13 cellular contexts compared by ENCODE assay signal in the genomic region with DNA sequence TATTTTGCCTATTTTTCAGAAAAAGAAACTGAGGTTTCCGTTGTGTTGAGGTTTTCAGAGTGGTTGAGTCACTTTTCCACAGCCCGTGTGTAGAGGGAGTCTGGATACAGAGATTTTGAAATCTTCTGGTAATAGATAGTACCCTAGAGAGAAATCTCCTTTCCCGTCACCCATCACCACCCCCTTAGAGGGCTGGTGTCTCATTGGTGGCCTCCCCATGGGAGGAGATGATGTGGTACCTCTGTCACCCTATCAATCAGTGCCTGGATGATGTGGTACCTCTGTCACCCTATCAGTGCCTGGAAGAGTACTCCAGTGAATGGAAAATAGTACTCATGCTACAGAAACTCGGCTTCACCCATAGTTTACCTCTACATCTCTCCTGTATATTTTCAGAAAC. TPM values are rescaled to one million over a fixed set of nuclear protein-coding genes. Genes with fewer than 3 reads are reported as not detected.
DNase-seq lines count a peak whose midpoint lies in the region; ATAC-seq and TF ChIP-seq lines count a peak whose summit lies in the region.
"Had no signal": no experiment of that assay in that cellular context is flagged by ENCODE, and none has a peak within 500 bp of the region (broad histone marks: within the 10 kb centered on the region; RNA-seq: fewer than 3 reads in every experiment).

No MANE protein-coding gene starts in this region.

- no peaks in the 10 kb centered on the region for H3K36me3 ChIP-seq in BE2C
- H3K36me3 ChIP-seq in Peyer's patch: no peaks in the 10 kb centered on the region
- H3K36me3 ChIP-seq in fibroblast of lung (ENCODE audit: control insufficient read depth, insufficient read depth, low read length): no peaks in the 10 kb centered on the region
- no peaks in the 10 kb centered on the region for H3K36me3 ChIP-seq in body of pancreas (replicated peaks in 1 of 2; ENCODE audit: insufficient read depth in 1 of 2, low read depth in 2 of 2)

- H3K4me3 ChIP-seq in BE2C (ENCODE audit: low read depth, low read length): no peak overlapping the region; the same call in 1 of the 2 replicates
- no peak overlapping the region for H3K4me3 ChIP-seq in Peyer's patch
- H3K4me3 ChIP-seq in fibroblast of lung (replicated peaks in 1 of 4; ENCODE audit: control extremely low read depth in 1 of 4, insufficient read depth in 1 of 4, low read depth in 3 of 4, low read length in 4 of 4): no peak overlapping the region
- H3K4me3 ChIP-seq in body of pancreas: no peak overlapping the region

- H4K20me1 ChIP-seq in fibroblast of lung (ENCODE audit: control insufficient read depth, extremely low read depth, insufficient read depth, low read length): no peaks in the 10 kb centered on the region

- no peaks in the 10 kb centered on the region for H3K36me3 Mint-ChIP-seq in type B pancreatic cell
- H3K36me3 Mint-ChIP-seq: stimulated activated naive B cell treated with anti-CD40 and anti-IgM and Interleukin-4, amounts not matched to agents 10 μg/mL and 1 μg/mL and 100 μg/mL, for 72 hours had no signal

- H3K4me1 ChIP-seq in BE2C (peaks cover 34% of the 10 kb centered on the region), Peyer's patch (peaks cover 0 to 4% (median 0%) of the 10 kb centered on the region in 4 donors), fibroblast of lung (ENCODE audit: control insufficient read depth, extremely low read depth, insufficient read depth, low read length) (peaks cover 8% of the 10 kb centered on the region), body of pancreas (no peaks in the 10 kb centered on the region)

- peaks cover 3% of the 10 kb centered on the region for H3K27me3 Mint-ChIP-seq in type B pancreatic cell

- no peak overlapping the region for H2AFZ ChIP-seq in fibroblast of lung (ENCODE audit: low read length)

- H3K9ac ChIP-seq in fibroblast of lung (ENCODE audit: insufficient read depth, low read length): no peak overlapping the region

- H3K27me3 ChIP-seq in BE2C: no peaks in the 10 kb centered on the region
- no peaks in the 10 kb centered on the region for H3K27me3 ChIP-seq in Peyer's patch
- H3K27me3 ChIP-seq in fibroblast of lung (ENCODE audit: control insufficient read depth, insufficient read depth, low read length): no peaks in the 10 kb centered on the region
- no peaks in the 10 kb centered on the region for H3K27me3 ChIP-seq in body of pancreas

- H3K9me3 Mint-ChIP-seq in type B pancreatic cell: no peaks in the 10 kb centered on the region

- no peaks in the 10 kb centered on the region for H3K9me3 ChIP-seq in BE2C
- no peaks in the 10 kb centered on the region for H3K9me3 ChIP-seq in Peyer's patch
- no peaks in the 10 kb centered on the region for H3K9me3 ChIP-seq in fibroblast of lung (ENCODE audit: control insufficient read depth, insufficient read depth, low read depth, low read length)
- H3K9me3 ChIP-seq in body of pancreas: no peaks in the 10 kb centered on the region

- 78 to 86% methylated on average over 4 of the region's 4 CpGs for WGBS in body of pancreas, 2 donors

- TF ChIP-seq POLR2A in Peyer's patch (IDR thresholded peaks at IDR 0.05) (no peak), body of pancreas (IDR thresholded peaks at IDR 0.05) (no peak)

- peak; percentile 38 for DNase-seq in BE2C
- DNase-seq in Peyer's patch: no peak
- peak in 1 of 2 donors; percentile 58 for DNase-seq in fibroblast of lung (ENCODE audit: low read depth in 2 of 2)
- no peak for DNase-seq in sciatic nerve (ENCODE audit: low spot score)
- DNase-seq in type B pancreatic cell (ENCODE audit: extremely low spot score, unreplicated experiment): no peak
- DNase-seq in body of pancreas: no peak
- DNase-seq in NOMO-1 treated with DMSO at 0.1 percent for 48 hours (lab: John Stamatoyannopoulos, UW; ENCODE audit: unreplicated experiment): no peak
- DNase-seq: cerebellar nuclear complex; GF-D8; stimulated activated naive B cell treated with anti-CD40 and anti-IgM and Interleukin-4, amounts not matched to agents 10 μg/mL and 1 μg/mL and 100 μg/mL, for 72 hours had no signal

- H3K27ac ChIP-seq in Peyer's patch (peak overlapping the region in 3 of 4 donors; percentile 20 to 62 (median 38)), fibroblast of lung (ENCODE audit: insufficient read depth, low read length) (no peak overlapping the region), body of pancreas (no peak overlapping the region)

- peak overlapping the region; percentile 48 for H3K4me2 ChIP-seq in fibroblast of lung (ENCODE audit: extremely low read depth, insufficient read depth, low read length)

- H3K4me1 Mint-ChIP-seq in type B pancreatic cell (ENCODE audit: unreplicated experiment): peaks cover 20% of the 10 kb centered on the region

- no peak for TF ChIP-seq CTCF in BE2C (IDR thresholded peaks at IDR 0.05; ENCODE audit: low read depth, low read length)
- no peak for TF ChIP-seq CTCF in Peyer's patch (IDR thresholded peaks at IDR 0.05)
- no peak for TF ChIP-seq CTCF in fibroblast of lung (conservative IDR thresholded peaks at IDR 0.05 in 1 of 2, IDR thresholded peaks at IDR 0.05 in 1 of 2; ENCODE audit: low read depth in 1 of 2, low read length in 2 of 2)
- no peak for TF ChIP-seq CTCF in type B pancreatic cell (conservative IDR thresholded peaks at IDR 0.05)
- no peak for TF ChIP-seq CTCF in body of pancreas (IDR thresholded peaks at IDR 0.05)

- intact Hi-C loops in sciatic nerve (cut with DNase I) (no loop called here), body of pancreas (cut with DNase I) (no loop called here)

- ATAC-seq in sciatic nerve: peak; percentile 14
- ATAC-seq in HG03039 (IDR thresholded peaks at IDR 0.05; ENCODE audit: unreplicated experiment): no peak
- no peak for ATAC-seq in body of pancreas
- ATAC-seq: Panc1 had no signal

- no peak overlapping the region for H3K27ac Mint-ChIP-seq in type B pancreatic cell

- H3K79me2 ChIP-seq in fibroblast of lung (ENCODE audit: control insufficient read depth, insufficient read depth, low read length): no peaks in the 10 kb centered on the region

- no peak overlapping the region for H3K4me3 Mint-ChIP-seq in type B pancreatic cell
- H3K4me3 Mint-ChIP-seq: neural crest cell; stimulated activated naive B cell treated with anti-CD40 and anti-IgM and Interleukin-4, amounts not matched to agents 10 μg/mL and 1 μg/mL and 100 μg/mL, for 72 hours had no signal

RNA-seq across cellular contexts. Expression of gene SERP2, which starts 42.2 kb away (rescaled TPM):
- 33.6 TPM for polyA plus RNA-seq in BE2C (2012; ENCODE audit: insufficient read depth, insufficient read length, low read depth)
- total RNA-seq in Peyer's patch (10 to 100 TPM in 1 of 4 donors, 1 to 10 TPM in 3; 3.2 to 12.4 (median 3.5) TPM), fibroblast of lung (9.2 and 15.5 TPM in 2 replicates), sciatic nerve (9.6 TPM), type B pancreatic cell (ENCODE audit: low replicate concordance) (3.6 and 6.1 TPM in 2 replicates), body of pancreas (1 to 10 TPM; 1.6 to 5.2 TPM)
- polyA plus RNA-seq in fibroblast of lung: 10.6 and 11.2 TPM in 2 replicates
- 7.4 and 10.6 TPM in 2 replicates for polyA plus RNA-seq in fibroblast of lung (2012)
- 3.5 and 5.3 TPM in 2 replicates for polyA minus RNA-seq in fibroblast of lung (ENCODE audit: low replicate concordance)

Comparison
In these comparisons a context has a peak if more than half of its experiments do, and no peak if none do; other contexts are left out.
1. H3K27ac ChIP-seq: peak in Peyer's patch (3 of 4); none in fibroblast of lung (single experiment) and body of pancreas (0 of 4).